Comparison of ENCODE assay signal across 19 cellular contexts in the genomic region with DNA sequence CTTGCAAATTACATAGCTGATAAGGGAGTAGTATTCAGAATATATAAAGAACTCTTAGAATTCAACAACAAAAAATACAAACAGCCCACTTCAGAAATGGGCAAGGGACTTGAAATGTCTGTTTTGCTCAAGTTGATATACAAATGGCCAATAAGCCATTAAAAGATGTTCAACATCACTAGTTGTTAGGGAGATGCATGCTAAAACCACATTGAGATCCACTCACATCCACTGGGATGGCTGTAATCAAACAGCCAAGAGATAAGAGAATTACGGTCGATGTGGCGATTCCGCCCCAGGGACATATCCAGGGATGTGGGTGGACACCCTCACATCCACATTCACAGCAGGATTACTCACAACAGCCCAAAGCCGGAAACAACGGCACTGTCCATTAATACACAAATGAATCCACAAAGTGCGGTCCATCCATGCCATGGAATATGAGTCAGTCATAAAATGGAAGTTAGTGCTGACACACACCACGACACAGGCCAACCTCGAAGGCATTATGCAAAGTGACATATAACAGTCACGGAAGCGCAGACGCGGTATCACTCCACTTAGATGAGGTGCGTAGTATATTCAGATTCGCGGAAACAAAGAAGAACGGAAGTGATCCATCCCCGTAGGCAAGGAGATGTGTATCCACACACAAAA.
DNase-seq lines count a peak whose midpoint lies in the region; ATAC-seq, FAIRE-seq and TF ChIP-seq lines count a peak whose summit lies in the region.
"Had no signal": no experiment of that assay in that cellular context is flagged by ENCODE, and none has a peak within 500 bp of the region (broad histone marks: within the 10 kb centered on the region; RNA-seq: fewer than 3 reads in every experiment).

No MANE protein-coding gene starts in this region.

- H3K4me3 Mint-ChIP-seq in natural killer cell treated with Interleukin-12 subunit alpha and Interleukin-12 subunit beta and Interleukin-15 and Interleukin-18, amount 100 ng/mL, for 72 hours: no peak overlapping the region
- no peak overlapping the region for H3K4me3 Mint-ChIP-seq in natural killer cell
- H3K4me3 Mint-ChIP-seq: activated naive CD4-positive, alpha-beta T cell treated with anti-CD3 and anti-CD28 coated beads, Interleukin-2, amount 50 U/mL, for 24 hours; CD8-positive, alpha-beta T cell; HFFc6 had no signal

- no peak overlapping the region for H3K27ac Mint-ChIP-seq in natural killer cell treated with Interleukin-12 subunit alpha and Interleukin-12 subunit beta and Interleukin-15 and Interleukin-18, amount 100 ng/mL, for 72 hours
- H3K27ac Mint-ChIP-seq in natural killer cell: no peak overlapping the region
- H3K27ac Mint-ChIP-seq: activated naive CD4-positive, alpha-beta T cell treated with anti-CD3 and anti-CD28 coated beads, Interleukin-2, amount 50 U/mL, for 24 hours; CD8-positive, alpha-beta T cell; HFFc6 had no signal

- no peaks in the 10 kb centered on the region for H3K36me3 Mint-ChIP-seq in natural killer cell treated with Interleukin-12 subunit alpha and Interleukin-12 subunit beta and Interleukin-15 and Interleukin-18, amount 100 ng/mL, for 72 hours
- H3K36me3 Mint-ChIP-seq in natural killer cell: no peaks in the 10 kb centered on the region
- H3K36me3 Mint-ChIP-seq: activated naive CD4-positive, alpha-beta T cell treated with anti-CD3 and anti-CD28 coated beads, Interleukin-2, amount 50 U/mL, for 24 hours; CD8-positive, alpha-beta T cell had no signal

- no peak for TF ChIP-seq POLR2A in esophagus muscularis mucosa (IDR thresholded peaks at IDR 0.05; ENCODE audit: low read depth)

- 94% methylated on average over 18 of the region's 18 CpGs for WGBS in esophagus muscularis mucosa

- FAIRE-seq in RCC 7860 (lab: Jason Lieb, UNC): peak; percentile 93
- FAIRE-seq: bronchial epithelial cell had no signal

- no peaks in the 10 kb centered on the region for H3K36me3 ChIP-seq in esophagus muscularis mucosa
- H3K36me3 ChIP-seq: vagina had no signal

- DNase-seq in natural killer cell treated with Interleukin-12 subunit alpha and Interleukin-12 subunit beta and Interleukin-15 and Interleukin-18, amount 100 ng/mL, for 72 hours (ENCODE audit: low spot score): peak; percentile 44
- no peak for DNase-seq in natural killer cell
- DNase-seq in RCC 7860 (ENCODE audit: low spot score): peak; percentile 86
- no peak for DNase-seq in HK-2 (ENCODE audit: unreplicated experiment)
- no peak for DNase-seq in esophagus muscularis mucosa (ENCODE audit: extremely low spot score)
- no peak for DNase-seq in hippocampal formation (lab: John Stamatoyannopoulos, UW)
- DNase-seq in Kasumi-1 (lab: John Stamatoyannopoulos, UW): no peak
- DNase-seq: activated T-cell treated with anti-CD3 and anti-CD28 coated beads, Interleukin-2, amount 50 U/mL, for 1 hour; CD8-positive, alpha-beta T cell; HFFc6; kidney glomerular epithelial cell; NCI-H1048; NCI-H526; OCI-M1; stomach had no signal

- ATAC-seq in natural killer cell treated with Interleukin-12 subunit alpha and Interleukin-12 subunit beta and Interleukin-15 and Interleukin-18, amount 100 ng/mL, for 72 hours: no peak
- no peak for ATAC-seq in natural killer cell
- peak; percentile 22 for ATAC-seq in esophagus mucosa
- ATAC-seq: CD8-positive, alpha-beta T cell had no signal

- no peak overlapping the region for H3K27ac ChIP-seq in esophagus muscularis mucosa (replicated peaks in 1 of 4)
- H3K27ac ChIP-seq: stomach, vagina had no signal

- H3K27me3 ChIP-seq in esophagus muscularis mucosa: no peaks in the 10 kb centered on the region
- H3K27me3 ChIP-seq: stomach, vagina had no signal

- intact Hi-C loops in natural killer cell (cut with micrococcal nuclease): no loop called here
- intact Hi-C loops in esophagus muscularis mucosa (cut with DNase I): no loop called here

- no peaks in the 10 kb centered on the region for H3K9me3 Mint-ChIP-seq in natural killer cell treated with Interleukin-12 subunit alpha and Interleukin-12 subunit beta and Interleukin-15 and Interleukin-18, amount 100 ng/mL, for 72 hours
- no peaks in the 10 kb centered on the region for H3K9me3 Mint-ChIP-seq in natural killer cell
- H3K9me3 Mint-ChIP-seq: activated naive CD4-positive, alpha-beta T cell treated with anti-CD3 and anti-CD28 coated beads, Interleukin-2, amount 50 U/mL, for 24 hours; CD8-positive, alpha-beta T cell had no signal

- peaks cover 11 to 15% of the 10 kb centered on the region in 2 donors for H3K4me1 Mint-ChIP-seq in natural killer cell treated with Interleukin-12 subunit alpha and Interleukin-12 subunit beta and Interleukin-15 and Interleukin-18, amount 100 ng/mL, for 72 hours (ENCODE audit: low read depth in 2 of 2)
- H3K4me1 Mint-ChIP-seq in natural killer cell: peaks cover 29 to 35% of the 10 kb centered on the region in 2 donors

- H3K9me3 ChIP-seq in esophagus muscularis mucosa: no peaks in the 10 kb centered on the region
- H3K9me3 ChIP-seq: stomach, vagina had no signal

- no peak overlapping the region for H3K4me3 ChIP-seq in esophagus muscularis mucosa
- H3K4me3 ChIP-seq: stomach, vagina had no signal

- no peak for TF ChIP-seq EP300 in esophagus muscularis mucosa (IDR thresholded peaks at IDR 0.05)

- peaks cover 3 to 19% (median 18%) of the 10 kb centered on the region in 4 donors for H3K4me1 ChIP-seq in esophagus muscularis mucosa

- H3K27me3 Mint-ChIP-seq in natural killer cell treated with Interleukin-12 subunit alpha and Interleukin-12 subunit beta and Interleukin-15 and Interleukin-18, amount 100 ng/mL, for 72 hours: peaks cover 5% of the 10 kb centered on the region in 2 donors
- no peaks in the 10 kb centered on the region for H3K27me3 Mint-ChIP-seq in natural killer cell (ENCODE audit: low read depth in 2 of 2)
- H3K27me3 Mint-ChIP-seq: activated naive CD4-positive, alpha-beta T cell treated with anti-CD3 and anti-CD28 coated beads, Interleukin-2, amount 50 U/mL, for 24 hours had no signal

- TF ChIP-seq CTCF in natural killer cell (IDR thresholded peaks at IDR 0.05) (no peak), esophagus muscularis mucosa (IDR thresholded peaks at IDR 0.05) (no peak)

Comparison
In these comparisons a context has a peak if more than half of its experiments do, and no peak if none do; other contexts are left out.
1. DNase-seq: peak in natural killer cell treated with Interleukin-12 subunit alpha and Interleukin-12 subunit beta and Interleukin-15 and Interleukin-18, amount 100 ng/mL, for 72 hours (single experiment) and RCC 7860 (single experiment); none in natural killer cell (single experiment), HK-2 (single experiment), esophagus muscularis mucosa (single experiment), hippocampal formation (0 of 2) and Kasumi-1 (0 of 2).